ENCODE assay signal across 13 cellular contexts in the genomic region with DNA sequence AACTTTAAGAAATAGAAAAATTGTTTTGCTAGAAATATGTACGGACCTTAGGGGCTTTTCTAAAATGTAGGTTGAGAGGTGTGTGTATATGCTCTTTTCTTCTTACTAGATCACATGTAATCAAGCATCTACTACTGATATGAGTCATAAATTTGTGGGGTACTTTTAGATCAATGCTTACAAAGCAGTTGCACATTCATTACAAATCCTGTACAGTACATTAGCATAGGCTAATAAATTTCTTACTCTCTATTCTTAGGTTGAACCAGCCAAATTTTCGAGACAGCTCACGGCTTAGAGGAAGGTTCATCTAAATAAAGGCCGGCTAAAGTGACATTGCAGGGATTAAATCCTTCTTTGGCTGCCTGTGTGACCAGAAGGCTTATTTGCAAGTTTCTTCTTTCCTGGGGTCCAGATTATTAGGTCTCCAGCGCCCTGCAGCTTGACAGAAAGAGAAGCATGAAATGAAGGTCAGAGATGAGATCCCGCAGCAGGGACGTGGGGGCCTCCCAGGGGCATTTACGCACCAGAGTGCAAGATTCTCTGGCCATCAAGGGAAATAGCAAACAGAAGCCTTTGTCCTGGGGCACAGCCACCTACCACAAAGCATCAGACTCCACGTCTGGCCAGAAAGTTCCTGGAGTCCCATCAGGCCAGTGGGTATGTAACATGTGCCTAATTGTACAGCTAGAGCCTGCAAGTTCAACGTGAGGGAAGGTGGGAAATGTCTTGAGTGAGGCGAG. TPM values are rescaled to one million over a fixed set of nuclear protein-coding genes. Genes with fewer than 3 reads are reported as not detected.
DNase-seq lines count a peak whose midpoint lies in the region; ATAC-seq and TF ChIP-seq lines count a peak whose summit lies in the region.
"Had no signal": no experiment of that assay in that cellular context is flagged by ENCODE, and none has a peak within 500 bp of the region (broad histone marks: within the 10 kb centered on the region; RNA-seq: fewer than 3 reads in every experiment).

No MANE protein-coding gene starts in this region.

- peaks cover 29% of the 10 kb centered on the region for H3K4me1 Mint-ChIP-seq in glutamatergic neuron (ENCODE audit: low read depth, unreplicated experiment)

- peaks cover 5% of the 10 kb centered on the region for H3K9me3 Mint-ChIP-seq in glutamatergic neuron (ENCODE audit: unreplicated experiment)
- H3K9me3 Mint-ChIP-seq: T-helper 1 cell treated with Interleukin-12 subunit alpha and Interleukin-12 subunit beta and Interleukin-4 antibody, amounts not matched to agents 30 μg/mL and 1 μg/mL, for 36 hours had no signal

- H3K36me3 ChIP-seq in SK-N-SH (replicated peaks in 1 of 2; ENCODE audit: control insufficient read depth in 1 of 2, insufficient read depth in 2 of 2, low read length in 1 of 2): no peaks in the 10 kb centered on the region
- H3K36me3 ChIP-seq: neutrophil had no signal

- H3K27me3 ChIP-seq in SK-N-SH (ENCODE audit: insufficient read depth): no peaks in the 10 kb centered on the region; the same call in 1 of the 2 replicates
- H3K27me3 ChIP-seq: testis had no signal

- H2AFZ ChIP-seq in SK-N-SH (ENCODE audit: low read depth): no peak overlapping the region

- H3K27me3 Mint-ChIP-seq in glutamatergic neuron (ENCODE audit: unreplicated experiment): peaks cover 2% of the 10 kb centered on the region

- no peaks in the 10 kb centered on the region for H3K9me3 ChIP-seq in SK-N-SH
- H3K9me3 ChIP-seq: neutrophil, testis had no signal

- no peaks in the 10 kb centered on the region for H3K79me2 ChIP-seq in SK-N-SH (ENCODE audit: insufficient read depth)

- no peak overlapping the region for H3K4me3 ChIP-seq in SK-N-SH (ENCODE audit: low read depth in 2 of 2, low read length in 1 of 2)
- H3K4me3 ChIP-seq: testis had no signal

- H3F3A ChIP-seq in SK-N-SH (replicated peaks; ENCODE audit: insufficient read depth): no peaks in the 10 kb centered on the region

- no peak overlapping the region for H3K4me3 Mint-ChIP-seq in glutamatergic neuron (ENCODE audit: unreplicated experiment)
- H3K4me3 Mint-ChIP-seq: T-helper 1 cell treated with Interleukin-12 subunit alpha and Interleukin-12 subunit beta and Interleukin-4 antibody, amounts not matched to agents 30 μg/mL and 1 μg/mL, for 36 hours had no signal

- DNase-seq in glutamatergic neuron: peak; percentile 26
- no peak for DNase-seq in COR-L47 (lab: John Stamatoyannopoulos, UW)
- DNase-seq in AG08396 (ENCODE audit: low spot score): no peak
- no peak for DNase-seq in SK-N-SH
- no peak for DNase-seq in DMS 273 (lab: John Stamatoyannopoulos, UW; ENCODE audit: unreplicated experiment)
- DNase-seq: kidney glomerular epithelial cell; stimulated activated CD4-positive, alpha-beta T cell treated with anti-CD3 and anti-CD28 coated beads, Interleukin-1b, Interleukin-23, amount 100 ng/mL, for 48 hours; testis had no signal

- H3K4me2 ChIP-seq in SK-N-SH: no peak overlapping the region

- H4K20me1 ChIP-seq in SK-N-SH (ENCODE audit: insufficient read depth): no peaks in the 10 kb centered on the region

- POLR2A ChIA-PET in SK-N-SH (lab: Yijun Ruan, JAX): no interaction called here

- WGBS in SK-N-SH (ENCODE audit: low lambda C conversion rate): 34% methylated on average over 10 of the region's 11 CpGs

- TF ChIP-seq EP300 in SK-N-SH (IDR thresholded peaks at IDR 0.05; ENCODE audit: borderline replicate concordance in 1 of 2, low read depth in 1 of 2, low read length in 1 of 2): no peak

- H3K36me3 Mint-ChIP-seq in glutamatergic neuron (ENCODE audit: unreplicated experiment): peaks cover 9% of the 10 kb centered on the region

- no peak for TF ChIP-seq RAD21 in SK-N-SH (IDR thresholded peaks at IDR 0.05; ENCODE audit: low read length)

- ATAC-seq in GM18868 (IDR thresholded peaks at IDR 0.05; ENCODE audit: unreplicated experiment) (peak; percentile 93), GM21526 (IDR thresholded peaks at IDR 0.05; ENCODE audit: low FRiP score, unreplicated experiment) (peak; percentile 68), HG03097 (IDR thresholded peaks at IDR 0.05; ENCODE audit: low FRiP score, unreplicated experiment) (peak; percentile 48)

- no peaks in the 10 kb centered on the region for H3K9me2 ChIP-seq in SK-N-SH

- TF ChIP-seq CTCF in glutamatergic neuron (IDR thresholded peaks at IDR 0.05; ENCODE audit: partially characterized antibody, unreplicated experiment) (no peak), SK-N-SH (IDR thresholded peaks at IDR 0.05) (no peak)

- no peak overlapping the region for H3K27ac ChIP-seq in SK-N-SH (ENCODE audit: low read depth in 2 of 2, low read length in 1 of 2)
- H3K27ac ChIP-seq: neutrophil, testis had no signal

- H3K9ac ChIP-seq in SK-N-SH: no peak overlapping the region

- H3K27ac Mint-ChIP-seq in glutamatergic neuron (ENCODE audit: unreplicated experiment): no peak overlapping the region
- H3K27ac Mint-ChIP-seq: T-helper 1 cell treated with Interleukin-12 subunit alpha and Interleukin-12 subunit beta and Interleukin-4 antibody, amounts not matched to agents 30 μg/mL and 1 μg/mL, for 36 hours had no signal

- H3K4me1 ChIP-seq in SK-N-SH (ENCODE audit: control insufficient read depth in 1 of 2, insufficient read depth in 2 of 2, low read depth in 1 of 2, low read length in 1 of 2): no peaks in the 10 kb centered on the region
- H3K4me1 ChIP-seq: testis had no signal

- CTCF ChIA-PET in SK-N-SH (lab: Yijun Ruan, JAX): no interaction called here

TF ChIP-seq in SK-N-SH, 30 proteins besides CTCF, POLR2A, EP300 and RAD21 (continues in another document):
- TF ChIP-seq, protein P1, sequence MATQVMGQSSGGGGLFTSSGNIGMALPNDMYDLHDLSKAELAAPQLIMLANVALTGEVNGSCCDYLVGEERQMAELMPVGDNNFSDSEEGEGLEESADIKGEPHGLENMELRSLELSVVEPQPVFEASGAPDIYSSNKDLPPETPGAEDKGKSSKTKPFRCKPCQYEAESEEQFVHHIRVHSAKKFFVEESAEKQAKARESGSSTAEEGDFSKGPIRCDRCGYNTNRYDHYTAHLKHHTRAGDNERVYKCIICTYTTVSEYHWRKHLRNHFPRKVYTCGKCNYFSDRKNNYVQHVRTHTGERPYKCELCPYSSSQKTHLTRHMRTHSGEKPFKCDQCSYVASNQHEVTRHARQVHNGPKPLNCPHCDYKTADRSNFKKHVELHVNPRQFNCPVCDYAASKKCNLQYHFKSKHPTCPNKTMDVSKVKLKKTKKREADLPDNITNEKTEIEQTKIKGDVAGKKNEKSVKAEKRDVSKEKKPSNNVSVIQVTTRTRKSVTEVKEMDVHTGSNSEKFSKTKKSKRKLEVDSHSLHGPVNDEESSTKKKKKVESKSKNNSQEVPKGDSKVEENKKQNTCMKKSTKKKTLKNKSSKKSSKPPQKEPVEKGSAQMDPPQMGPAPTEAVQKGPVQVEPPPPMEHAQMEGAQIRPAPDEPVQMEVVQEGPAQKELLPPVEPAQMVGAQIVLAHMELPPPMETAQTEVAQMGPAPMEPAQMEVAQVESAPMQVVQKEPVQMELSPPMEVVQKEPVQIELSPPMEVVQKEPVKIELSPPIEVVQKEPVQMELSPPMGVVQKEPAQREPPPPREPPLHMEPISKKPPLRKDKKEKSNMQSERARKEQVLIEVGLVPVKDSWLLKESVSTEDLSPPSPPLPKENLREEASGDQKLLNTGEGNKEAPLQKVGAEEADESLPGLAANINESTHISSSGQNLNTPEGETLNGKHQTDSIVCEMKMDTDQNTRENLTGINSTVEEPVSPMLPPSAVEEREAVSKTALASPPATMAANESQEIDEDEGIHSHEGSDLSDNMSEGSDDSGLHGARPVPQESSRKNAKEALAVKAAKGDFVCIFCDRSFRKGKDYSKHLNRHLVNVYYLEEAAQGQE (IDR thresholded peaks at IDR 0.05; ENCODE audit: low read depth, low read length): no peak
- TF ChIP-seq YY1 (IDR thresholded peaks at IDR 0.05; ENCODE audit: low read depth) (no peak), GABPA (IDR thresholded peaks at IDR 0.05; ENCODE audit: low read depth) (no peak), SMC3 (IDR thresholded peaks at IDR 0.05; ENCODE audit: low read depth, low read length) (no peak), ELF1 (IDR thresholded peaks at IDR 0.05) (no peak), MEF2A (IDR thresholded peaks at IDR 0.05; ENCODE audit: borderline replicate concordance, low read depth) (no peak), SIN3A (IDR thresholded peaks at IDR 0.05; ENCODE audit: borderline replicate concordance, low read depth, low read length) (no peak), FOXM1 (IDR thresholded peaks at IDR 0.05; ENCODE audit: low read depth) (no peak), TEAD4 (IDR thresholded peaks at IDR 0.05; ENCODE audit: borderline replicate concordance, insufficient read depth) (no peak)
- TF ChIP-seq, protein P2, sequence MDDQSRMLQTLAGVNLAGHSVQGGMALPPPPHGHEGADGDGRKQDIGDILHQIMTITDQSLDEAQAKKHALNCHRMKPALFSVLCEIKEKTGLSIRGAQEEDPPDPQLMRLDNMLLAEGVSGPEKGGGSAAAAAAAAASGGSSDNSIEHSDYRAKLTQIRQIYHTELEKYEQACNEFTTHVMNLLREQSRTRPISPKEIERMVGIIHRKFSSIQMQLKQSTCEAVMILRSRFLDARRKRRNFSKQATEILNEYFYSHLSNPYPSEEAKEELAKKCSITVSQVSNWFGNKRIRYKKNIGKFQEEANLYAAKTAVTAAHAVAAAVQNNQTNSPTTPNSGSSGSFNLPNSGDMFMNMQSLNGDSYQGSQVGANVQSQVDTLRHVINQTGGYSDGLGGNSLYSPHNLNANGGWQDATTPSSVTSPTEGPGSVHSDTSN (IDR thresholded peaks at IDR 0.05): no peak
- TF ChIP-seq, protein P3, sequence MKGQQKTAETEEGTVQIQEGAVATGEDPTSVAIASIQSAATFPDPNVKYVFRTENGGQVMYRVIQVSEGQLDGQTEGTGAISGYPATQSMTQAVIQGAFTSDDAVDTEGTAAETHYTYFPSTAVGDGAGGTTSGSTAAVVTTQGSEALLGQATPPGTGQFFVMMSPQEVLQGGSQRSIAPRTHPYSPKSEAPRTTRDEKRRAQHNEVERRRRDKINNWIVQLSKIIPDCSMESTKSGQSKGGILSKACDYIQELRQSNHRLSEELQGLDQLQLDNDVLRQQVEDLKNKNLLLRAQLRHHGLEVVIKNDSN (IDR thresholded peaks at IDR 0.05; ENCODE audit: borderline replicate concordance, low read depth): no peak
- TF ChIP-seq, protein P4, sequence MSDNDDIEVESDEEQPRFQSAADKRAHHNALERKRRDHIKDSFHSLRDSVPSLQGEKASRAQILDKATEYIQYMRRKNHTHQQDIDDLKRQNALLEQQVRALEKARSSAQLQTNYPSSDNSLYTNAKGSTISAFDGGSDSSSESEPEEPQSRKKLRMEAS (IDR thresholded peaks at IDR 0.05; ENCODE audit: low read depth): no peak

RNA-seq across cellular contexts. Expression of a gene that starts 53.0 kb away (rescaled TPM):
- total RNA-seq in glutamatergic neuron (ENCODE audit: unreplicated experiment): 10.5 TPM
- 0.16 and 0.23 TPM in 2 replicates for polyA plus RNA-seq in SK-N-SH (2012; rRNA removed)
- 0.14 and 0.15 TPM in 2 replicates for polyA plus RNA-seq in SK-N-SH (2012; cell fraction: cytosol; rRNA removed)
- 0.11 and 0.13 TPM in 2 replicates for polyA plus RNA-seq in SK-N-SH (2012; cell fraction: nucleus; rRNA removed)
